ENCODE assay signal across 22 cellular contexts in genomic region chr1:239706245-239706892, GRCh38.
"Had no signal": no experiment of that assay in that cellular context is flagged by ENCODE, and none has a peak within 500 bp of the region (broad histone marks: within the 10 kb centered on the region; RNA-seq: fewer than 3 reads in every experiment).

No MANE protein-coding gene starts in this region.

- H3K9me3 ChIP-seq: body of pancreas, heart right ventricle, sigmoid colon, testis had no signal

- H3K9ac ChIP-seq: parathyroid adenoma had no signal

- H3K27me3 Mint-ChIP-seq: activated CD4-positive, alpha-beta T cell treated with anti-CD3 and anti-CD28 coated beads for 36 hours had no signal

- H3K36me3 Mint-ChIP-seq: type B pancreatic cell had no signal

- H3K36me3 ChIP-seq: cardiac muscle cell, heart right ventricle, sigmoid colon had no signal

- H3K27ac ChIP-seq: body of pancreas, cardiac muscle cell, heart right ventricle, parathyroid adenoma, sigmoid colon, testis had no signal

- H3K4me1 ChIP-seq: body of pancreas, heart right ventricle, parathyroid adenoma, testis had no signal

- H3K27me3 ChIP-seq: body of pancreas, cardiac muscle cell, heart right ventricle, sigmoid colon, testis had no signal

- H3K9me3 Mint-ChIP-seq: nephron progenitor cell, type B pancreatic cell had no signal

- H3K4me3 ChIP-seq: body of pancreas, cardiac muscle cell, heart right ventricle, sigmoid colon, smooth muscle cell, testis had no signal

- H3K27ac Mint-ChIP-seq: activated CD4-positive, alpha-beta T cell treated with anti-CD3 and anti-CD28 coated beads for 36 hours; nephron progenitor cell; type B pancreatic cell had no signal

- H3K4me3 Mint-ChIP-seq: activated CD4-positive, alpha-beta T cell treated with anti-CD3 and anti-CD28 coated beads for 36 hours; nephron progenitor cell; type B pancreatic cell had no signal

- ATAC-seq: activated CD4-positive, alpha-beta T cell treated with anti-CD3 and anti-CD28 coated beads for 36 hours; body of pancreas; heart right ventricle; left ventricle myocardium superior had no signal

- DNase-seq: activated CD4-positive, alpha-beta T cell treated with anti-CD3 and anti-CD28 coated beads for 36 hours; activated CD4-positive, alpha-beta T cell treated with anti-CD3 and anti-CD28 coated beads, Interleukin-2, amount 50 U/mL, for 4 hours; activated effector memory CD4-positive, alpha-beta T cell treated with anti-CD3 and anti-CD28 coated beads, Interleukin-2, amount 50 U/mL, for 16 hours; activated naive CD4-positive, alpha-beta T cell treated with anti-CD3 and anti-CD28 coated beads, Interleukin-2, amount 50 U/mL, for 16 hours; body of pancreas; erythroblast; foreskin fibroblast; heart right ventricle; left ventricle myocardium superior; mammary epithelial cell; nephron progenitor cell; nucleus accumbens; sigmoid colon; stimulated activated CD4-positive, alpha-beta T cell treated with anti-CD3 and anti-CD28 coated beads, Interleukin-4, amount 100 ng/mL, for 1 hour; stimulated activated naive CD4-positive, alpha-beta T cell; T-helper 1 cell; T-helper 9 cell; testis had no signal
